In the genomic region with DNA sequence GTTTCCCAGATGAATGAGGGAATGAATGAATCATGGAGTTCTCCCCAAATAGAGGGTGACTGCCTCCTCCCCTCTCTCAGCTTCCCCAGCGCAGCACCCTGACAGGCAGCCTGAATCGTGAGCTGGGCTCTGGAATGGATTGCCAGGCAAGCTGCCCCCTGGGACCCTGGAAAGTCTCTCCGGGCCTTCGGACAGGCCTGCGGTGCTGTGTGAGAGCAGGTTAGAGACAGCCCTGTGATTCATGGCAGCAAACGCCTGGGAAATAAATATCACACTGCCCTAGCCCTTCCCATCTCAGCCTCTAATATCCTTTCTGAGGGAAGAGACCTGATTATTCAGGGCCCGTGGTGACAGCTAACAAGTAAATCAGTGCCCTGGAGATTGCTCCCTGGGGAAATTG, we compare ENCODE assay signal across 1 cellular context.
TF ChIP-seq lines count a peak whose summit lies in the region.

No MANE protein-coding gene starts in this region.

TF ChIP-seq in GM23338, 12 proteins besides CTCF, POLR2A, EP300 and RAD21 (continued from another document):
- TF ChIP-seq, protein P1, sequence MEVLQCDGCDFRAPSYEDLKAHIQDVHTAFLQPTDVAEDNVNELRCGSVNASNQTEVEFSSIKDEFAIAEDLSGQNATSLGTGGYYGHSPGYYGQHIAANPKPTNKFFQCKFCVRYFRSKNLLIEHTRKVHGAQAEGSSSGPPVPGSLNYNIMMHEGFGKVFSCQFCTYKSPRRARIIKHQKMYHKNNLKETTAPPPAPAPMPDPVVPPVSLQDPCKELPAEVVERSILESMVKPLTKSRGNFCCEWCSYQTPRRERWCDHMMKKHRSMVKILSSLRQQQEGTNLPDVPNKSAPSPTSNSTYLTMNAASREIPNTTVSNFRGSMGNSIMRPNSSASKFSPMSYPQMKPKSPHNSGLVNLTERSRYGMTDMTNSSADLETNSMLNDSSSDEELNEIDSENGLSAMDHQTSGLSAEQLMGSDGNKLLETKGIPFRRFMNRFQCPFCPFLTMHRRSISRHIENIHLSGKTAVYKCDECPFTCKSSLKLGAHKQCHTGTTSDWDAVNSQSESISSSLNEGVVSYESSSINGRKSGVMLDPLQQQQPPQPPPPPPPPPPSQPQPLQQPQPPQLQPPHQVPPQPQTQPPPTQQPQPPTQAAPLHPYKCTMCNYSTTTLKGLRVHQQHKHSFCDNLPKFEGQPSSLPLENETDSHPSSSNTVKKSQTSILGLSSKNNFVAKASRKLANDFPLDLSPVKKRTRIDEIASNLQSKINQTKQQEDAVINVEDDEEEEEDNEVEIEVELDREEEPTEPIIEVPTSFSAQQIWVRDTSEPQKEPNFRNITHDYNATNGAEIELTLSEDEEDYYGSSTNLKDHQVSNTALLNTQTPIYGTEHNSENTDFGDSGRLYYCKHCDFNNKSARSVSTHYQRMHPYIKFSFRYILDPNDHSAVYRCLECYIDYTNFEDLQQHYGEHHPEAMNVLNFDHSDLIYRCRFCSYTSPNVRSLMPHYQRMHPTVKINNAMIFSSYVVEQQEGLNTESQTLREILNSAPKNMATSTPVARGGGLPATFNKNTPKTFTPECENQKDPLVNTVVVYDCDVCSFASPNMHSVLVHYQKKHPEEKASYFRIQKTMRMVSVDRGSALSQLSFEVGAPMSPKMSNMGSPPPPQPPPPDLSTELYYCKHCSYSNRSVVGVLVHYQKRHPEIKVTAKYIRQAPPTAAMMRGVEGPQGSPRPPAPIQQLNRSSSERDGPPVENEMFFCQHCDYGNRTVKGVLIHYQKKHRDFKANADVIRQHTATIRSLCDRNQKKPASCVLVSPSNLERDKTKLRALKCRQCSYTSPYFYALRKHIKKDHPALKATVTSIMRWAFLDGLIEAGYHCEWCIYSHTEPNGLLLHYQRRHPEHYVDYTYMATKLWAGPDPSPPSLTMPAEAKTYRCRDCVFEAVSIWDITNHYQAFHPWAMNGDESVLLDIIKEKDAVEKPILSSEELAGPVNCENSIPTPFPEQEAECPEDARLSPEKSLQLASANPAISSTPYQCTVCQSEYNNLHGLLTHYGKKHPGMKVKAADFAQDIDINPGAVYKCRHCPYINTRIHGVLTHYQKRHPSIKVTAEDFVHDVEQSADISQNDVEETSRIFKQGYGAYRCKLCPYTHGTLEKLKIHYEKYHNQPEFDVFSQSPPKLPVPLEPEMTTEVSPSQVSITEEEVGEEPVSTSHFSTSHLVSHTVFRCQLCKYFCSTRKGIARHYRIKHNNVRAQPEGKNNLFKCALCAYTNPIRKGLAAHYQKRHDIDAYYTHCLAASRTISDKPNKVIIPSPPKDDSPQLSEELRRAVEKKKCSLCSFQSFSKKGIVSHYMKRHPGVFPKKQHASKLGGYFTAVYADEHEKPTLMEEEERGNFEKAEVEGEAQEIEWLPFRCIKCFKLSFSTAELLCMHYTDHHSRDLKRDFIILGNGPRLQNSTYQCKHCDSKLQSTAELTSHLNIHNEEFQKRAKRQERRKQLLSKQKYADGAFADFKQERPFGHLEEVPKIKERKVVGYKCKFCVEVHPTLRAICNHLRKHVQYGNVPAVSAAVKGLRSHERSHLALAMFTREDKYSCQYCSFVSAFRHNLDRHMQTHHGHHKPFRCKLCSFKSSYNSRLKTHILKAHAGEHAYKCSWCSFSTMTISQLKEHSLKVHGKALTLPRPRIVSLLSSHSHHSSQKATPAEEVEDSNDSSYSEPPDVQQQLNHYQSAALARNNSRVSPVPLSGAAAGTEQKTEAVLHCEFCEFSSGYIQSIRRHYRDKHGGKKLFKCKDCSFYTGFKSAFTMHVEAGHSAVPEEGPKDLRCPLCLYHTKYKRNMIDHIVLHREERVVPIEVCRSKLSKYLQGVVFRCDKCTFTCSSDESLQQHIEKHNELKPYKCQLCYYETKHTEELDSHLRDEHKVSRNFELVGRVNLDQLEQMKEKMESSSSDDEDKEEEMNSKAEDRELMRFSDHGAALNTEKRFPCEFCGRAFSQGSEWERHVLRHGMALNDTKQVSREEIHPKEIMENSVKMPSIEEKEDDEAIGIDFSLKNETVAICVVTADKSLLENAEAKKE (CRISPR knock-in tag; IDR thresholded peaks at IDR 0.05): no peak
